Comparison of ENCODE assay signal across 27 cellular contexts in genomic region chr3:174531262-174531982, GRCh38.
DNase-seq lines count a peak whose midpoint lies in the region; ATAC-seq, FAIRE-seq and TF ChIP-seq lines count a peak whose summit lies in the region.
"Had no signal": no experiment of that assay in that cellular context is flagged by ENCODE, and none has a peak within 500 bp of the region (broad histone marks: within the 10 kb centered on the region; RNA-seq: fewer than 3 reads in every experiment).

No MANE protein-coding gene starts in this region.

- H3K27ac ChIP-seq in AG04450 (ENCODE audit: low read depth, low read length) = no peak overlapping the region
- H3K27ac ChIP-seq: BLaER1, RWPE1 had no signal

- ATAC-seq in left lobe of liver = peak; percentile 59
- no peak for ATAC-seq in GM19397 (IDR thresholded peaks at IDR 0.05; ENCODE audit: unreplicated experiment)
- no peak for ATAC-seq in GM19351 (IDR thresholded peaks at IDR 0.05; ENCODE audit: unreplicated experiment)
- ATAC-seq: HCT116, Panc1 had no signal

- no peaks in the 10 kb centered on the region for H3K9me3 ChIP-seq in AG04450 (ENCODE audit: control insufficient read depth, insufficient read depth, low read length)
- H3K9me3 ChIP-seq: BLaER1, SK-N-SH had no signal

- DNase-seq in AG04450 (ENCODE audit: low read depth, low spot score) (no peak), bronchial epithelial cell (ENCODE audit: low read depth) (peak; percentile 39), left lobe of liver (ENCODE audit: low spot score) (no peak), NAMALWA (ENCODE audit: low spot score) (no peak), NCI-H1417 treated with DMSO at 0.1 percent for 48 hours (lab: John Stamatoyannopoulos, UW) (no peak)
- DNase-seq: CD4-positive, alpha-beta T cell; DMS79 treated with DMSO at 0.1 percent for 48 hours; GOT3; NCI-H1092; NCI-H1436; NCI-H187; NCI-H2081 treated with DMSO at 0.1 percent for 48 hours; NCI-H2171; NCI-H226; NCI-H510A; NCI-H69; SHP77 treated with DMSO at 0.1 percent for 48 hours; SK-N-SH had no signal

- no peaks in the 10 kb centered on the region for H3K27me3 ChIP-seq in AG04450 (ENCODE audit: control insufficient read depth, insufficient read depth, low read length)
- H3K27me3 ChIP-seq in bronchial epithelial cell (ENCODE audit: control insufficient read depth, insufficient read depth, low read length) = no peaks in the 10 kb centered on the region
- H3K27me3 ChIP-seq: BLaER1 had no signal

- CTCF ChIA-PET in AG04450 (lab: Charles Lee) = interaction anchor here (0.6 kb wide), 1 partner anchor 223 kb away, joined by 3 read pairs; no protein-coding TSS in a partner anchor

- FAIRE-seq in G401.6 (lab: Jason Lieb, UNC) (peak; percentile 71), bronchial epithelial cell (lab: Jason Lieb, UNC) (no peak)
- FAIRE-seq: GM12892, GM19239 had no signal

- H3K4me3 ChIP-seq in AG04450 (ENCODE audit: low read depth, low read length) (no peak overlapping the region), bronchial epithelial cell (ENCODE audit: low read depth, low read length) (no peak overlapping the region)
- H3K4me3 ChIP-seq: BLaER1 had no signal

- no peaks in the 10 kb centered on the region for H3K36me3 ChIP-seq in bronchial epithelial cell (ENCODE audit: control insufficient read depth, insufficient read depth, low read length)
- H3K36me3 ChIP-seq: BLaER1 had no signal

- POLR2A ChIA-PET in AG04450 (lab: Yijun Ruan, JAX) = no interaction called here

- 0 out of 2 replicates have a peak, but pooled peaks have one; percentile 6 for TF ChIP-seq CTCF in AG04450 (IDR thresholded peaks at IDR 0.05; ENCODE audit: low read depth, low read length)
- TF ChIP-seq CTCF in bronchial epithelial cell (IDR thresholded peaks at IDR 0.05; ENCODE audit: insufficient read depth, low read length, severe bottlenecking) = no peak
